In genomic region chr5:78508231-78508765, GRCh38 we compare ENCODE assay signal across 9 cellular contexts.
A peak's percentile ranks its signal among the peaks of the same experiment; 100 is the strongest.
DNase-seq lines count a peak whose midpoint lies in the region; ATAC-seq and TF ChIP-seq lines count a peak whose summit lies in the region.
"Had no signal": no experiment of that assay in that cellular context is flagged by ENCODE, and none has a peak within 500 bp of the region (broad histone marks: within the 10 kb centered on the region; RNA-seq: fewer than 3 reads in every experiment).

No MANE protein-coding gene starts in this region.

- no peak overlapping the region for H2BK12ac ChIP-seq in mesenchymal stem cell (ENCODE audit: low read length in 2 of 2)

- no peak overlapping the region for H3K14ac ChIP-seq in mesenchymal stem cell (ENCODE audit: low read length in 2 of 2)

- WGBS in mesenchymal stem cell, result 5% methylated on average over 3 of the region's 3 CpGs

- H3K9me3 ChIP-seq in right atrium auricular region, result no peaks in the 10 kb centered on the region
- H3K9me3 ChIP-seq in mesenchymal stem cell (ENCODE audit: control insufficient read depth, low read length), result no peaks in the 10 kb centered on the region

- H3K27me3 ChIP-seq in right atrium auricular region (no peaks in the 10 kb centered on the region), mesenchymal stem cell (ENCODE audit: control insufficient read depth in 1 of 2, insufficient read depth in 1 of 2, low read length in 2 of 2) (no peaks in the 10 kb centered on the region)

- DNase-seq in right atrium auricular region (ENCODE audit: low spot score), result no peak
- no peak for DNase-seq in left ventricle myocardium superior
- DNase-seq in astrocyte of the hippocampus (ENCODE audit: low read depth, low spot score), result peak; percentile 57
- DNase-seq in mesenchymal stem cell, result peak; percentile 49
- no peak for DNase-seq in NCI-H146 treated with DMSO at 0.1 percent for 48 hours (lab: John Stamatoyannopoulos, UW; ENCODE audit: unreplicated experiment)
- DNase-seq in GDM1 (lab: John Stamatoyannopoulos, UW), result no peak
- DNase-seq in mucosa of gallbladder (ENCODE audit: low spot score), result no peak
- DNase-seq in A172 (ENCODE audit: low spot score), result no peak
- DNase-seq: stimulated activated CD4-positive, alpha-beta T cell treated with anti-CD3 and anti-CD28 coated beads, Interleukin-2, amount 100 ng/mL, for 24 hours had no signal

- no peak overlapping the region for H3K4ac ChIP-seq in mesenchymal stem cell (ENCODE audit: low read depth in 1 of 2, low read length in 2 of 2)

- H3K27ac ChIP-seq in right atrium auricular region (peak overlapping the region; percentile 27 to 67), mesenchymal stem cell (ENCODE audit: low read length, poor library complexity, severe bottlenecking) (no peak overlapping the region)

- no peak for ATAC-seq in left ventricle myocardium superior

- H2BK120ac ChIP-seq in mesenchymal stem cell (ENCODE audit: low read depth, low read length), result no peak overlapping the region

- H3K4me1 ChIP-seq in right atrium auricular region, result peaks cover 0 to 73% of the 10 kb centered on the region in 2 donors
- peaks cover 12% of the 10 kb centered on the region for H3K4me1 ChIP-seq in mesenchymal stem cell (ENCODE audit: control insufficient read depth, insufficient read depth, low read depth, low read length)

- H3K4me3 ChIP-seq in right atrium auricular region, result peak overlapping the region; percentile 38 to 48
- peak overlapping the region in 1 of 2 experiments; percentile 85 for H3K4me3 ChIP-seq in mesenchymal stem cell (ENCODE audit: insufficient read depth in 1 of 2, low read depth in 1 of 2, low read length in 2 of 2)

- no peak overlapping the region for H2BK5ac ChIP-seq in mesenchymal stem cell (ENCODE audit: low read depth, low read length, poor library complexity, severe bottlenecking)

- no peak overlapping the region for H3K23ac ChIP-seq in mesenchymal stem cell (ENCODE audit: low read length in 2 of 2)

- no peak overlapping the region for H3K4me2 ChIP-seq in mesenchymal stem cell (ENCODE audit: low read length, poor library complexity, severe bottlenecking)

- H3K9ac ChIP-seq in mesenchymal stem cell (ENCODE audit: low read length), result peak overlapping the region; percentile 93

- no peak for TF ChIP-seq CTCF in right atrium auricular region (IDR thresholded peaks at IDR 0.05)

- peaks cover 16% of the 10 kb centered on the region for H3K79me1 ChIP-seq in mesenchymal stem cell (replicated peaks; ENCODE audit: low read length, poor library complexity, severe bottlenecking)

- H2AFZ ChIP-seq in mesenchymal stem cell (ENCODE audit: low read depth, low read length), result no peak overlapping the region

- H2BK15ac ChIP-seq in mesenchymal stem cell (ENCODE audit: low read depth, poor library complexity, severe bottlenecking), result no peak overlapping the region

- H3K18ac ChIP-seq in mesenchymal stem cell (ENCODE audit: low read depth in 1 of 2, low read length in 2 of 2), result peak overlapping the region in 1 of 2 experiments; percentile 41

- H3K36me3 ChIP-seq in right atrium auricular region, result no peaks in the 10 kb centered on the region
- peaks cover 0 to 8% of the 10 kb centered on the region in 2 experiments for H3K36me3 ChIP-seq in mesenchymal stem cell (ENCODE audit: control insufficient read depth in 1 of 2, insufficient read depth in 2 of 2, low read depth in 1 of 2, low read length in 2 of 2)

- no peak overlapping the region for H4K8ac ChIP-seq in mesenchymal stem cell (ENCODE audit: low read length)

- intact Hi-C loops in left ventricle myocardium superior (cut with micrococcal nuclease), result no loop called here

- H2AK5ac ChIP-seq in mesenchymal stem cell (ENCODE audit: low read length, severe bottlenecking), result no peak overlapping the region

- no peak overlapping the region for H4K91ac ChIP-seq in mesenchymal stem cell (ENCODE audit: low read length)

Comparison
In these comparisons a context has a peak if more than half of its experiments do, and no peak if none do; other contexts are left out.
1. DNase-seq: peak in astrocyte of the hippocampus (single experiment) and mesenchymal stem cell (single experiment); none in right atrium auricular region (single experiment), left ventricle myocardium superior (single experiment), NCI-H146 treated with DMSO at 0.1 percent for 48 hours (single experiment), GDM1 (single experiment), mucosa of gallbladder (single experiment) and A172 (single experiment).